ENCODE assay signal across 8 cellular contexts in the genomic region with DNA sequence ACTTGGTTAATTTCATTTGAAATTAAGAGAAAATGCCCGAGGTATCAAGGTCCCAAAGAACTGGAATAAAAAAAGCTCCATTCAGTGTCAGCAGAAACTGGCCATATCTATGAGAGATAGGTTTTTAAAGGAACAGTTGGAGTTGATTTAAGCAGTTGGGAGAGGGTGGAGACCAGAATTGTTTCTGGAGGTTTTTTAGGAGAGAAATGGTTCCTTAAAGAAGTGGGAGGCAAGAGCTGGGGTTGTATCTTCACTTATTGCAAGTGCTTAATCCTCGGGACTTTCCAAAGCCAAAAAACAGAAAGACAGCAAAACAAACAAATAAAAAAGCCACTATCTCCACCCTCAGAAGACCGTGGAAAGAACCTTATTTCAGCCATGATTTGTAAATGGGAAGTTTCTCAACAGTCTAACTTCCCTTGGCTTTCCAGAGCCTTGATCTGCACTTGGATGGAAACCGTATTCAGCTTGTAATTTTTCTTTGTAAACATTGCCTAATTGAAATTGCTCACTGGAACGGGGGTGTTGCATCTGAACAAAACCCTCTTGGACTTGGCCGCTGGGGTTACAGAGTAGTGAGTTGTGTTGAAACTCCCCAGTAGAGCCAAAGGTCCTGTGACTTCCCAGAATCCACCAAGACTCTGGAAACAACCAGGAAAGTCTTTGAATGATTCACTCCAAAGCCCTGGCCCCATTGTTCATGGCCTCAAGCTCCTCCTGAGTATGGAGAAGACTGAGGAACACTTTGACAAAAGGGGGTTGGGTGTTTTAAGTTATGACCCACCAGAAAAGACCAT.
A peak's percentile ranks its signal among the peaks of the same experiment; 100 is the strongest.
DNase-seq lines count a peak whose midpoint lies in the region; ATAC-seq and TF ChIP-seq lines count a peak whose summit lies in the region.

No MANE protein-coding gene starts in this region.

- H4K20me1 ChIP-seq in smooth muscle cell (ENCODE audit: low read depth) = no peaks in the 10 kb centered on the region

- H3K9ac ChIP-seq in smooth muscle cell (ENCODE audit: low read depth) = peak overlapping the region; percentile 34

- H3K4me1 ChIP-seq in right atrium auricular region (no peaks in the 10 kb centered on the region), smooth muscle cell (ENCODE audit: low read depth) (peaks cover 7% of the 10 kb centered on the region)

- H2AFZ ChIP-seq in smooth muscle cell (ENCODE audit: low read depth) = peak overlapping the region; percentile 14

- no peak for TF ChIP-seq CTCF in right atrium auricular region (IDR thresholded peaks at IDR 0.05)
- TF ChIP-seq CTCF in smooth muscle cell (IDR thresholded peaks at IDR 0.05; ENCODE audit: borderline replicate concordance, insufficient read depth, poor library complexity, severe bottlenecking) = no peak

- peak overlapping the region; percentile 52 for H3K4me2 ChIP-seq in smooth muscle cell

- no peaks in the 10 kb centered on the region for H3K79me2 ChIP-seq in smooth muscle cell (ENCODE audit: low read depth)

- H3K9me3 ChIP-seq in right atrium auricular region = no peaks in the 10 kb centered on the region
- H3K9me3 ChIP-seq in smooth muscle cell (replicated peaks; ENCODE audit: low read depth) = no peaks in the 10 kb centered on the region

- H3K4me3 ChIP-seq in right atrium auricular region = no peak overlapping the region
- no peak overlapping the region for H3K4me3 ChIP-seq in smooth muscle cell

- H3K36me3 ChIP-seq in right atrium auricular region (no peaks in the 10 kb centered on the region), smooth muscle cell (ENCODE audit: low read depth) (no peaks in the 10 kb centered on the region)

- DNase-seq in GM04504 (ENCODE audit: low read depth) (peak; percentile 81), anterior cingulate cortex (lab: John Stamatoyannopoulos, UW) (peak in 34 of 58 donors; percentile 5 to 82 (median 34)), right atrium auricular region (ENCODE audit: low spot score) (peak; percentile 92), smooth muscle cell (lab: John Stamatoyannopoulos, UW; ENCODE audit: unreplicated experiment) (no peak), NCI-H1092 (lab: John Stamatoyannopoulos, UW) (no peak)

- ATAC-seq in GM21447 (IDR thresholded peaks at IDR 0.05; ENCODE audit: unreplicated experiment) = no peak
- no peak for ATAC-seq in HG02759 (IDR thresholded peaks at IDR 0.05; ENCODE audit: unreplicated experiment)
- no peak for ATAC-seq in HG02970 (IDR thresholded peaks at IDR 0.05; ENCODE audit: low FRiP score, unreplicated experiment)

- no peaks in the 10 kb centered on the region for H3F3A ChIP-seq in smooth muscle cell (ENCODE audit: low read depth)

- H3K27ac ChIP-seq in right atrium auricular region (peak overlapping the region; percentile 50 to 80), smooth muscle cell (ENCODE audit: low read depth) (peak overlapping the region; percentile 78)

- WGBS in smooth muscle cell (ENCODE audit: low lambda C conversion rate) = 25% methylated on average over 6 of the region's 6 CpGs

- H3K27me3 ChIP-seq in right atrium auricular region (no peaks in the 10 kb centered on the region), smooth muscle cell (ENCODE audit: low read depth) (no peaks in the 10 kb centered on the region)

Comparison
In these comparisons a context has a peak if more than half of its experiments do, and no peak if none do; other contexts are left out.
1. DNase-seq: peak in GM04504 (single experiment), anterior cingulate cortex (34 of 58) and right atrium auricular region (single experiment); none in smooth muscle cell (single experiment) and NCI-H1092 (single experiment).